ENCODE assay signal across 8 cellular contexts in the genomic region with DNA sequence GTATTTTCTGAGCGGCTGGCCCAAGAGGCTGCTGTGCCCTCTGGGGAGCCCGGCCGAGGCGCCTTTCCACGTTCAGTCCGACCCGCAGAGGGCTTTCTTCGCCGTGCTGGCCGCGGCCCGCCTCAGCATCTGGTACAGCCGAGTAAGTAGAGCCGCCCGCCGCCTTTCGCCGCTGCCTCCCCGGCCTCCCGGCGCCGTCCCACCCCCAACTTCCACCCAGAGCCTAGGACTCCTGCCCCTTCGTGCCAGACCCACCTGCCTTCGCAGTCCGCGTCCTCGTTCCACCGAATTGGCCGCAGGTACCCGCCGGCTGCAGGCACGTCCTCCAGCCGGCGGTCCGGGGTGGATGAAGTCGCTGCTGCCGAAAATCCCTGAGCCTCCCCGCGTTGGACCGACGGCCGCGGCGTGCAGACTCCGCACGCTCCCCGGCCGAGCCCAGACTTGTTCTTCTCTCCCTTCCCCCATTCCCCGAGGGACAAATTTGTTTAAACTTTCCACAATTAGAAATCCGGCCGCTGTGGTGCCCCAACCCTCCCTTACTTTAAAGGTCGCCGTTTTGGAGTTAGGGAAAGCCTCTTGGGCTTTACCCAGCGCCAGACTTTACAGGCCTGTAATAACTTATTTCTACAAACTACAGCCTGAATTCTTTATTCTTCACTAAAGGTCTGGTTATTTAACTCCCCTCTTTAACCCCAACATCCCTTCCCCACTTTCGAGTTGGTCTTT. TPM values are rescaled to one million over a fixed set of nuclear protein-coding genes. Genes with fewer than 3 reads are reported as not detected.
DNase-seq lines count a peak whose midpoint lies in the region; ATAC-seq and TF ChIP-seq lines count a peak whose summit lies in the region.

No MANE protein-coding gene starts in this region.

- H3K36me3 Mint-ChIP-seq in activated naive CD4-positive, alpha-beta T cell treated with anti-CD3 and anti-CD28 coated beads, Interleukin-2, amount 50 U/mL, for 72 hours, result peaks cover 27 to 30% of the 10 kb centered on the region in 2 donors

- DNase-seq in Peyer's patch, result peak; percentile 50 to 79 (median 76)
- peak in 1 of 2 donors; percentile 54 for DNase-seq in activated naive CD4-positive, alpha-beta T cell treated with anti-CD3 and anti-CD28 coated beads, Interleukin-2, amount 50 U/mL, for 72 hours (ENCODE audit: low spot score in 2 of 2)
- peak; percentile 82 for DNase-seq in Right ventricle myocardium inferior (ENCODE audit: missing footprints)
- peak in 2 of 5 donors; percentile 37 to 73 for DNase-seq in ovary
- DNase-seq in cerebellar nuclear complex (lab: John Stamatoyannopoulos, UW), result no peak

- TF ChIP-seq POLR2A in Peyer's patch (IDR thresholded peaks at IDR 0.05), result no peak
- no peak for TF ChIP-seq POLR2A in ovary (IDR thresholded peaks at IDR 0.05)

- peak overlapping the region; percentile 94 to 99 for H3K27ac Mint-ChIP-seq in activated naive CD4-positive, alpha-beta T cell treated with anti-CD3 and anti-CD28 coated beads, Interleukin-2, amount 50 U/mL, for 72 hours

- intact Hi-C loops in Right ventricle myocardium inferior (cut with DNase I), result loop anchor here (10.0 kb wide), 1 partner anchor 1125 kb away; a partner anchor contains a TSS
- intact Hi-C loops in ovary (cut with DNase I), result loop anchor here in 2 of 4 donors (5.0 to 10.0 kb wide), 2 partner anchors 73 to 965 kb away; a partner anchor contains a TSS

- H3K27ac ChIP-seq in 22Rv1 (peak overlapping the region; percentile 87), Peyer's patch (peak overlapping the region; percentile 98 to 99 (median 98)), ovary (peak overlapping the region; percentile 97 to 99)

- 0 to 1% (median 1%) methylated on average over 50 to 55 of the region's 55 CpGs for WGBS in ovary, 3 donors

- H3K9me3 ChIP-seq in Peyer's patch, result no peaks in the 10 kb centered on the region
- H3K9me3 ChIP-seq in ovary, result no peaks in the 10 kb centered on the region

- H3K4me3 ChIP-seq in Peyer's patch, result peak overlapping the region; percentile 87 to 98 (median 92)
- peak overlapping the region; percentile 81 for H3K4me3 ChIP-seq in ovary

- H3K27me3 ChIP-seq in Peyer's patch (no peaks in the 10 kb centered on the region), ovary (no peaks in the 10 kb centered on the region)

- H3K36me3 ChIP-seq in Peyer's patch, result no peaks in the 10 kb centered on the region
- H3K36me3 ChIP-seq in ovary, result no peaks in the 10 kb centered on the region

- TF ChIP-seq EP300 in ovary (IDR thresholded peaks at IDR 0.05), result no peak

- no peak for TF ChIP-seq CTCF in 22Rv1 (IDR thresholded peaks at IDR 0.05)
- TF ChIP-seq CTCF in Peyer's patch (IDR thresholded peaks at IDR 0.05), result no peak
- TF ChIP-seq CTCF in ovary (IDR thresholded peaks at IDR 0.05), result no peak

- ATAC-seq in GM18511 (IDR thresholded peaks at IDR 0.05; ENCODE audit: unreplicated experiment), result peak; percentile 6
- ATAC-seq in HG03066 (IDR thresholded peaks at IDR 0.05; ENCODE audit: low read depth, unreplicated experiment), result peak; percentile 7
- peak in 1 of 2 donors; percentile 15 for ATAC-seq in activated naive CD4-positive, alpha-beta T cell treated with anti-CD3 and anti-CD28 coated beads, Interleukin-2, amount 50 U/mL, for 72 hours
- ATAC-seq in Right ventricle myocardium inferior, result peak; percentile 9

- peaks cover 0 to 3% of the 10 kb centered on the region in 2 donors for H3K9me3 Mint-ChIP-seq in activated naive CD4-positive, alpha-beta T cell treated with anti-CD3 and anti-CD28 coated beads, Interleukin-2, amount 50 U/mL, for 72 hours

- peaks cover 0 to 36% (median 13%) of the 10 kb centered on the region in 4 donors for H3K4me1 ChIP-seq in Peyer's patch
- peaks cover 8% of the 10 kb centered on the region for H3K4me1 ChIP-seq in ovary (ENCODE audit: insufficient read depth)

RNA-seq across cellular contexts. Expression of a gene that starts 0.6 kb away (rescaled TPM):
- total RNA-seq in Peyer's patch, result 10 to 100 TPM; 31.1 to 49.6 (median 39.2) TPM
- 10 to 100 TPM; 25.6 to 26.7 TPM for total RNA-seq in activated naive CD4-positive, alpha-beta T cell treated with anti-CD3 and anti-CD28 coated beads, Interleukin-2, amount 50 U/mL, for 72 hours
- 6.9 TPM for total RNA-seq in Right ventricle myocardium inferior
- total RNA-seq in ovary, result 10 to 100 TPM; 16.6 to 35.6 (median 21.9) TPM
- polyA plus RNA-seq in ovary, result 10 to 100 TPM in 1 of 2 donors, 1 to 10 TPM in 1; 6.9 to 13.4 TPM

Comparison
In these comparisons a context has a peak if more than half of its experiments do, and no peak if none do; other contexts are left out.
1. DNase-seq: peak in Peyer's patch (3 of 3) and Right ventricle myocardium inferior (single experiment); none in cerebellar nuclear complex (0 of 2).
2. Peak in every context shown above with its lines, with median percentiles within 50 percentile points of each other: H3K27ac ChIP-seq.